ENCODE assay signal across 9 cellular contexts in genomic region chr10:99534939-99535763, GRCh38. TPM values are rescaled to one million over a fixed set of nuclear protein-coding genes. Genes with fewer than 3 reads are reported as not detected.
A peak's percentile ranks its signal among the peaks of the same experiment; 100 is the strongest.
DNase-seq lines count a peak whose midpoint lies in the region; ATAC-seq and TF ChIP-seq lines count a peak whose summit lies in the region.
"Had no signal": no experiment of that assay in that cellular context is flagged by ENCODE, and none has a peak within 500 bp of the region (broad histone marks: within the 10 kb centered on the region; RNA-seq: fewer than 3 reads in every experiment).

No MANE protein-coding gene starts in this region.

- no peaks in the 10 kb centered on the region for H3K36me3 Mint-ChIP-seq in MCF 10A (ENCODE audit: insufficient read depth, unreplicated experiment)
- H3K36me3 Mint-ChIP-seq in activated naive CD8-positive, alpha-beta T cell treated with anti-CD3 and anti-CD28 coated beads, Interleukin-2, amount 10 ng/mL, durations not matched to agents 7 days and 5 days, result peaks cover 3% of the 10 kb centered on the region

- no peak for TF ChIP-seq POLR2A in vagina (IDR thresholded peaks at IDR 0.05)

- no TSS peak for BruUV-seq in MCF 10A (replicated peaks; lab: Mats Ljungman, UMichigan)

- intact Hi-C loops in MCF 10A (cut with micrococcal nuclease) (no loop called here), vagina (cut with DNase I) (no loop called here)

- no peaks in the 10 kb centered on the region for H3K4me1 Mint-ChIP-seq in MCF 10A (ENCODE audit: insufficient read depth, unreplicated experiment)
- peaks cover 24% of the 10 kb centered on the region for H3K4me1 Mint-ChIP-seq in activated naive CD8-positive, alpha-beta T cell treated with anti-CD3 and anti-CD28 coated beads, Interleukin-2, amount 10 ng/mL, durations not matched to agents 7 days and 5 days

- peak; percentile 58 to 80 for DNase-seq in T47D (ENCODE audit: low read depth in 1 of 2, low spot score in 1 of 2)
- DNase-seq in MCF 10A (ENCODE audit: unreplicated experiment), result no peak
- DNase-seq in activated naive CD8-positive, alpha-beta T cell treated with anti-CD3 and anti-CD28 coated beads, Interleukin-2, amount 10 ng/mL, durations not matched to agents 7 days and 5 days, result no peak
- no peak for DNase-seq in lung (ENCODE audit: low spot score)
- no peak for DNase-seq in vagina (ENCODE audit: extremely low spot score in 2 of 2)
- DNase-seq in activated CD8-positive, alpha-beta memory T cell treated with anti-CD3 and anti-CD28 coated beads, Interleukin-2, amount 50 U/mL, for 48 hours, result no peak
- DNase-seq in AML-193 (lab: John Stamatoyannopoulos, UW), result no peak

- POLR2A ChIA-PET in MCF 10A (lab: Yijun Ruan, JAX), result no interaction called here
- POLR2A ChIA-PET in activated naive CD8-positive, alpha-beta T cell treated with anti-CD3 and anti-CD28 coated beads, Interleukin-2, amount 10 ng/mL, durations not matched to agents 7 days and 5 days (lab: Charles Lee), result interaction anchor here (0.7 kb wide), 1 partner anchor 11 kb away, joined by 3 read pairs; no protein-coding TSS in a partner anchor

- H3K4me3 Mint-ChIP-seq in MCF 10A (ENCODE audit: unreplicated experiment), result no peak overlapping the region
- H3K4me3 Mint-ChIP-seq in activated naive CD8-positive, alpha-beta T cell treated with anti-CD3 and anti-CD28 coated beads, Interleukin-2, amount 10 ng/mL, durations not matched to agents 7 days and 5 days, result peak overlapping the region; percentile 58

- TF ChIP-seq CTCF in MCF 10A (IDR thresholded peaks at IDR 0.05; ENCODE audit: unreplicated experiment) (no peak), lung (IDR thresholded peaks at IDR 0.05; ENCODE audit: control extremely low read depth, extremely low read depth) (no peak), vagina (IDR thresholded peaks at IDR 0.05) (no peak)

- 2% methylated on average over 76 to 100 of the region's 100 CpGs for WGBS in lung, 2 donors

- no peak for ATAC-seq in activated naive CD8-positive, alpha-beta T cell treated with anti-CD3 and anti-CD28 coated beads, Interleukin-2, amount 10 ng/mL, durations not matched to agents 7 days and 5 days (ENCODE audit: low read depth)
- ATAC-seq in lung (ENCODE audit: insufficient read depth, low FRiP score), result peak; percentile 32
- ATAC-seq in HG02571 (IDR thresholded peaks at IDR 0.05; ENCODE audit: unreplicated experiment), result no peak

- H3K27ac ChIP-seq in lung (ENCODE audit: low read depth in 1 of 2, low read length in 1 of 2) (no peak overlapping the region), vagina (no peak overlapping the region)
- H3K27ac ChIP-seq: skin epidermis had no signal

- H3K9me3 Mint-ChIP-seq in MCF 10A (ENCODE audit: unreplicated experiment), result no peaks in the 10 kb centered on the region
- H3K9me3 Mint-ChIP-seq in activated naive CD8-positive, alpha-beta T cell treated with anti-CD3 and anti-CD28 coated beads, Interleukin-2, amount 10 ng/mL, durations not matched to agents 7 days and 5 days, result no peaks in the 10 kb centered on the region

- peaks cover 80% of the 10 kb centered on the region for H3K27me3 Mint-ChIP-seq in MCF 10A (ENCODE audit: insufficient read depth, unreplicated experiment)
- peaks cover 90% of the 10 kb centered on the region for H3K27me3 Mint-ChIP-seq in activated naive CD8-positive, alpha-beta T cell treated with anti-CD3 and anti-CD28 coated beads, Interleukin-2, amount 10 ng/mL, durations not matched to agents 7 days and 5 days

- in situ Hi-C loops in T47D (cut with HindIII; ENCODE audit: low pct_unique_long_range_greater_than_20kb, low sequenced_read_pairs), result no loop called here

- no peak overlapping the region for H3K27ac Mint-ChIP-seq in MCF 10A (ENCODE audit: low read depth, unreplicated experiment)
- H3K27ac Mint-ChIP-seq in activated naive CD8-positive, alpha-beta T cell treated with anti-CD3 and anti-CD28 coated beads, Interleukin-2, amount 10 ng/mL, durations not matched to agents 7 days and 5 days, result peak overlapping the region; percentile 42

- H3K4me3 ChIP-seq in lung (no peak overlapping the region), vagina (peak overlapping the region; percentile 10 to 29)

- H3K4me1 ChIP-seq in lung (ENCODE audit: control insufficient read depth in 2 of 2, insufficient read depth in 2 of 2, low read length in 2 of 2) (peaks cover 0 to 33% of the 10 kb centered on the region in 2 donors), vagina (peaks cover 48% of the 10 kb centered on the region)

- peaks cover 23% of the 10 kb centered on the region for H3K27me3 ChIP-seq in lung (ENCODE audit: control insufficient read depth, insufficient read depth)
- peaks cover 49% of the 10 kb centered on the region for H3K27me3 ChIP-seq in vagina

- H3K36me3 ChIP-seq in lung (ENCODE audit: control insufficient read depth in 2 of 2, insufficient read depth in 2 of 2, low read length in 2 of 2) (no peaks in the 10 kb centered on the region), vagina (no peaks in the 10 kb centered on the region)

- CTCF ChIA-PET in MCF 10A (lab: Yijun Ruan, JAX), result interaction anchor here (0.6 to 0.7 kb wide), 3 partner anchors 15 to 1065 kb away, joined by 3 read pairs; no protein-coding TSS in a partner anchor

- H3K9me3 ChIP-seq in lung (ENCODE audit: control insufficient read depth in 2 of 2, insufficient read depth in 1 of 2, low read length in 1 of 2) (peaks cover 0 to 22% of the 10 kb centered on the region in 2 donors), vagina (no peaks in the 10 kb centered on the region)

RNA-seq across cellular contexts. Expression of gene NKX2-3, which starts 2.4 kb away (rescaled TPM):
- total RNA-seq in MCF 10A (2022) (not detected in 2 replicates), lung (not detected), vagina (not detected)
- total RNA-seq in activated naive CD8-positive, alpha-beta T cell treated with anti-CD3 and anti-CD28 coated beads, Interleukin-2, amount 10 ng/mL, durations not matched to agents 7 days and 5 days, result not detected
- not detected for polyA plus RNA-seq in lung

Comparison
In these comparisons a context has a peak if more than half of its experiments do, and no peak if none do; other contexts are left out.
1. DNase-seq: peak in T47D (2 of 2); none in MCF 10A (single experiment), activated naive CD8-positive, alpha-beta T cell treated with anti-CD3 and anti-CD28 coated beads, Interleukin-2, amount 10 ng/mL, durations not matched to agents 7 days and 5 days (single experiment), lung (single experiment), vagina (0 of 2), activated CD8-positive, alpha-beta memory T cell treated with anti-CD3 and anti-CD28 coated beads, Interleukin-2, amount 50 U/mL, for 48 hours (single experiment) and AML-193 (0 of 2).